26 cellular contexts compared by ENCODE assay signal in the genomic region with DNA sequence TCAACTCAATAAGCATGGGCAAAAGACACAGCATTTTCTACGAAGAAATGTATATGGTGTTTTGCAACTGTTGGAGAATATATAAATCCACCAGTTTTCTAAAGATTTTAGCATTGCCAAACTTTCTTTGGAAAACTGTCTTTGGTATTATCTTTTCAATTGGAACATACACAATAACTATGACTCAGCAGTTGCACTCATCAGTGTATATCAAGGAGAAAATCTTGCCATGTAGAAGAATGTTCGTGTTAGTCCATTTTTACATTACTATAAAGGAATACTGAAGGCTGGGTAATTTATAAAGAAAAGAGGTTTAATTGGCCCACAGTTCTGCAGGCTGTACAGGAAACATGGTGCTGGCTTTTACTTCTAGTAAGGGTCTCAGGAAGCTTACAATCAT. TPM values are rescaled to one million over a fixed set of nuclear protein-coding genes. Genes with fewer than 3 reads are reported as not detected.
DNase-seq lines count a peak whose midpoint lies in the region; ATAC-seq, FAIRE-seq and TF ChIP-seq lines count a peak whose summit lies in the region.
"Had no signal": no experiment of that assay in that cellular context is flagged by ENCODE, and none has a peak within 500 bp of the region (broad histone marks: within the 10 kb centered on the region; RNA-seq: fewer than 3 reads in every experiment).

No MANE protein-coding gene starts in this region.

- H3K27me3 ChIP-seq in Panc1 (ENCODE audit: control insufficient read depth, insufficient read depth, low read length), result no peaks in the 10 kb centered on the region
- H3K27me3 ChIP-seq in endothelial cell of umbilical vein (ENCODE audit: control insufficient read depth in 2 of 2, insufficient read depth in 2 of 2, low read length in 2 of 2), result no peaks in the 10 kb centered on the region
- H3K27me3 ChIP-seq in psoas muscle (ENCODE audit: insufficient read depth in 3 of 3, low read length in 2 of 3), result no peaks in the 10 kb centered on the region
- H3K27me3 ChIP-seq: neural progenitor cell, upper lobe of left lung had no signal

- dilution Hi-C loops in endothelial cell of umbilical vein (cut with MboI; ENCODE audit: extremely low pct_ligation_motif_present, low sequenced_read_pairs), result no loop called here

- in situ Hi-C loops in Panc1 (cut with HindIII; ENCODE audit: low pct_unique_long_range_greater_than_20kb, low sequenced_read_pairs), result no loop called here

- DNase-seq in DMS53 (lab: John Stamatoyannopoulos, UW) (peak; percentile 52), Panc1 (ENCODE audit: low read depth, low spot score) (no peak), endothelial cell of umbilical vein (ENCODE audit: low read depth, low spot score) (peak; percentile 13), psoas muscle (no peak), RPMI8226 (no peak), nucleus accumbens (lab: John Stamatoyannopoulos, UW) (no peak)
- DNase-seq in activated CD4-positive, CD25-positive, alpha-beta regulatory T cell treated with anti-CD3 and anti-CD28 coated beads, Interleukin-2, amount 50 U/mL, for 72 hours, result no peak
- DNase-seq: activated naive CD8-positive, alpha-beta T cell treated with anti-CD3 and anti-CD28 coated beads for 36 hours; COR-L47; effector CD4-positive, alpha-beta T cell; Kasumi-1; mucosa of descending colon; NCI-H1105; NCI-H526 treated with DMSO at 0.1 percent for 48 hours; retina; SJCRH30; stimulated activated naive CD8-positive, alpha-beta T cell treated with anti-CD3 and anti-CD28 coated beads, Interleukin-15, Interleukin-2, amounts not matched to agents 100 U/mL and 50 U/mL, for 24 hours; upper lobe of left lung had no signal

- CTCF ChIA-PET in Panc1 (lab: Charles Lee) (no interaction called here), endothelial cell of umbilical vein (lab: Charles Lee) (no interaction called here)

- no peaks in the 10 kb centered on the region for H3K9me3 ChIP-seq in Panc1 (ENCODE audit: control insufficient read depth, insufficient read depth, low read depth, low read length)
- H3K9me3 ChIP-seq in endothelial cell of umbilical vein (replicated peaks; ENCODE audit: control insufficient read depth, insufficient read depth, low read length), result no peaks in the 10 kb centered on the region
- H3K9me3 ChIP-seq in psoas muscle, result no peaks in the 10 kb centered on the region
- H3K9me3 ChIP-seq: mucosa of descending colon, SJCRH30, upper lobe of left lung had no signal

- intact Hi-C loops in Panc1 (cut with micrococcal nuclease; ENCODE audit: unreplicated experiment), result loop anchor here (5.0 kb wide), 1 partner anchor 44 kb away; no protein-coding TSS in a partner anchor
- intact Hi-C loops in endothelial cell of umbilical vein (cut with micrococcal nuclease), result no loop called here
- intact Hi-C loops in psoas muscle (cut with DNase I), result loop anchor here in 1 of 2 donors (5.0 kb wide), 1 partner anchor 39 kb away; the partner anchor contains the start of gene PRKAA2

- WGBS in psoas muscle, 3 donors, result 86 to 92% (median 91%) methylated on average over 2 of the region's 2 CpGs

- ATAC-seq in Panc1, result no peak
- ATAC-seq in psoas muscle, result no peak
- ATAC-seq in HG02798 (IDR thresholded peaks at IDR 0.05; ENCODE audit: poor library complexity, unreplicated experiment), result no peak
- ATAC-seq: activated CD4-positive, CD25-positive, alpha-beta regulatory T cell treated with anti-CD3 and anti-CD28 coated beads, Interleukin-2, amount 50 U/mL, for 24 hours; GM12878; HCT116; mucosa of descending colon; stimulated activated naive CD8-positive, alpha-beta T cell treated with anti-CD3 and anti-CD28 coated beads, Interleukin-15, Interleukin-2, amounts not matched to agents 100 U/mL and 50 U/mL, for 24 hours had no signal

- H3K4me1 ChIP-seq in Panc1 (ENCODE audit: control insufficient read depth, insufficient read depth, low read length) (peaks cover 18% of the 10 kb centered on the region), endothelial cell of umbilical vein (ENCODE audit: control insufficient read depth, extremely low read depth, insufficient read depth, low read length) (peaks cover 10% of the 10 kb centered on the region), psoas muscle (peaks cover 34% of the 10 kb centered on the region)
- H3K4me1 ChIP-seq: SJCRH30, upper lobe of left lung had no signal

- TF ChIP-seq CTCF in Panc1 (IDR thresholded peaks at IDR 0.05) (no peak), endothelial cell of umbilical vein (IDR thresholded peaks at IDR 0.05; ENCODE audit: extremely low read depth in 1 of 2, insufficient read depth in 1 of 2, low read depth in 1 of 2, low read length in 2 of 2) (no peak), psoas muscle (IDR thresholded peaks at IDR 0.05) (no peak)

- no peak overlapping the region for H2AFZ ChIP-seq in endothelial cell of umbilical vein (ENCODE audit: low read depth, low read length)
- H2AFZ ChIP-seq: neural progenitor cell had no signal

- no peaks in the 10 kb centered on the region for H3K79me2 ChIP-seq in endothelial cell of umbilical vein (ENCODE audit: control insufficient read depth, insufficient read depth, low read length)

- no peak overlapping the region for H3K4me3 ChIP-seq in Panc1 (ENCODE audit: low read depth in 2 of 2, low read length in 2 of 2)
- H3K4me3 ChIP-seq in endothelial cell of umbilical vein (replicated peaks in 1 of 3; ENCODE audit: insufficient read depth in 1 of 3, low read depth in 1 of 3, low read length in 3 of 3), result no peak overlapping the region
- no peak overlapping the region for H3K4me3 ChIP-seq in psoas muscle
- H3K4me3 ChIP-seq: GM12878, mucosa of descending colon, neural progenitor cell, SJCRH30, upper lobe of left lung had no signal

- H3K4me2 ChIP-seq in endothelial cell of umbilical vein (ENCODE audit: insufficient read depth, low read length), result no peak overlapping the region
- H3K4me2 ChIP-seq: neural progenitor cell had no signal

- H3K9ac ChIP-seq in endothelial cell of umbilical vein (replicated peaks; ENCODE audit: extremely low read depth, insufficient read depth, low read length), result no peak overlapping the region
- H3K9ac ChIP-seq: neural progenitor cell had no signal

- H3K27ac ChIP-seq in Panc1 (ENCODE audit: low read length) (0 out of 2 replicates have a peak overlapping the region, but pooled peaks have one; percentile 5), endothelial cell of umbilical vein (ENCODE audit: insufficient read depth, low read depth, low read length) (no peak overlapping the region), psoas muscle (peak overlapping the region; percentile 78)
- H3K27ac ChIP-seq: neural progenitor cell, SJCRH30, upper lobe of left lung had no signal

- BruUV-seq in Panc1 (replicated peaks; lab: Mats Ljungman, UMichigan) (no TSS peak), endothelial cell of umbilical vein (replicated peaks; lab: Mats Ljungman, UMichigan) (no TSS peak)

- no peaks in the 10 kb centered on the region for H3K36me3 ChIP-seq in Panc1 (ENCODE audit: control insufficient read depth, insufficient read depth, low read length)
- no peaks in the 10 kb centered on the region for H3K36me3 ChIP-seq in endothelial cell of umbilical vein (ENCODE audit: control insufficient read depth in 2 of 2, extremely low read depth in 1 of 2, insufficient read depth in 2 of 2, low read length in 2 of 2)
- no peaks in the 10 kb centered on the region for H3K36me3 ChIP-seq in psoas muscle (ENCODE audit: insufficient read depth in 1 of 2, low read depth in 1 of 2)
- H3K36me3 ChIP-seq: neural progenitor cell, SJCRH30, upper lobe of left lung had no signal

- H4K20me1 ChIP-seq in endothelial cell of umbilical vein (replicated peaks; ENCODE audit: control insufficient read depth, extremely low read depth, insufficient read depth, low read length), result no peaks in the 10 kb centered on the region

- no peak for TF ChIP-seq POLR2A in endothelial cell of umbilical vein (IDR thresholded peaks at IDR 0.05; ENCODE audit: low read depth, low read length)

- POLR2A ChIA-PET in Panc1 (lab: Charles Lee), result no interaction called here
- POLR2A ChIA-PET in endothelial cell of umbilical vein (lab: Charles Lee), result no interaction called here

- FAIRE-seq in endothelial cell of umbilical vein (lab: Jason Lieb, UNC), result no peak
- FAIRE-seq: G401.6, GM12878 had no signal

- H3K9me1 ChIP-seq in endothelial cell of umbilical vein (replicated peaks; ENCODE audit: control insufficient read depth, extremely low read depth, insufficient read depth, low read length), result no peaks in the 10 kb centered on the region

TF ChIP-seq in endothelial cell of umbilical vein, 7 proteins besides CTCF, POLR2A, EP300 and RAD21:
- TF ChIP-seq FOS (IDR thresholded peaks at IDR 0.05; ENCODE audit: borderline replicate concordance, insufficient read depth, low read length) (peak; percentile 31), POLR2AphosphoS5 (IDR thresholded peaks at IDR 0.05; ENCODE audit: insufficient read depth, low read depth, low read length) (no peak), GATA2 (IDR thresholded peaks at IDR 0.05; ENCODE audit: insufficient read depth, insufficient read length, low read depth, low read length) (no peak), JUN (IDR thresholded peaks at IDR 0.05; ENCODE audit: borderline replicate concordance, insufficient read depth, insufficient read length, low read depth) (no peak)

RNA-seq across cellular contexts. Expression of gene PRKAA2, which starts 41.1 kb away (rescaled TPM):
- 11.1 TPM for total RNA-seq in Panc1 (2021; ENCODE audit: unreplicated experiment)
- 3.8 TPM for polyA plus RNA-seq in Panc1 (2012; ENCODE audit: insufficient read length)
- 0.78 and 1.2 TPM in 2 replicates for total RNA-seq in endothelial cell of umbilical vein
- 0.22 and 0.32 TPM in 2 replicates for polyA plus RNA-seq in endothelial cell of umbilical vein
- polyA plus RNA-seq in endothelial cell of umbilical vein (2011; cell fraction: cytosol; rRNA removed), result 0.25 and 0.28 TPM in 2 replicates
- 0.94 and 1.1 TPM in 2 replicates for polyA plus RNA-seq in endothelial cell of umbilical vein (2011; cell fraction: nucleus; rRNA removed)
- polyA plus RNA-seq in endothelial cell of umbilical vein (2012), result 0.07 and 0.47 TPM in 2 replicates
- 0.70 and 1.5 TPM in 2 replicates for polyA minus RNA-seq in endothelial cell of umbilical vein
- polyA minus RNA-seq in endothelial cell of umbilical vein (2011; cell fraction: cytosol; rRNA and poly(A)+ RNA removed), result 8.3 TPM
- polyA minus RNA-seq in endothelial cell of umbilical vein (2011; cell fraction: nucleus; rRNA and poly(A)+ RNA removed), result 1.4 and 2.4 TPM in 2 replicates
- 100 to 1,000 TPM in 1 of 4 donors, 10 to 100 TPM in 3; 48.4 to 101 (median 63.0) TPM for total RNA-seq in psoas muscle
- 10 to 100 TPM in 2 of 3 donors, 1 to 10 TPM in 1; 2.1 to 15.5 (median 12.6) TPM for polyA plus RNA-seq in psoas muscle
- total RNA-seq: activated CD8-positive, alpha-beta memory T cell treated with anti-CD3 and anti-CD28 coated beads for 36 hours; activated T-helper 1 cell treated with anti-CD3 and anti-CD28 coated beads, Interleukin-12 subunit alpha, Interleukin-12 subunit beta, Interleukin-2, Interleukin-4 antibody, amounts not matched to agents 30 ng/mL and 10 ng/mL and 1 ng/mL, durations not matched to agents 14 hours and 24 hours and 36 hours; GM12878; SJCRH30 had no signal

Comparison
In these comparisons a context has a peak if more than half of its experiments do, and no peak if none do; other contexts are left out.
1. DNase-seq: peak in DMS53 (single experiment) and endothelial cell of umbilical vein (single experiment); none in Panc1 (single experiment), psoas muscle (0 of 2), activated CD4-positive, CD25-positive, alpha-beta regulatory T cell treated with anti-CD3 and anti-CD28 coated beads, Interleukin-2, amount 50 U/mL, for 72 hours (single experiment), RPMI8226 (single experiment) and nucleus accumbens (0 of 56).